8 cellular contexts compared by ENCODE assay signal in genomic region chr2:45909677-45910191, GRCh38.
DNase-seq lines count a peak whose midpoint lies in the region; ATAC-seq and TF ChIP-seq lines count a peak whose summit lies in the region.

No MANE protein-coding gene starts in this region.

- TF ChIP-seq CTCF in OCI-LY1 (IDR thresholded peaks at IDR 0.05; ENCODE audit: low read length) (no peak), type B pancreatic cell (conservative IDR thresholded peaks at IDR 0.05) (no peak)

- no peak overlapping the region for H3K9ac ChIP-seq in OCI-LY1 (ENCODE audit: low read length)

- H2AFZ ChIP-seq in OCI-LY1 (ENCODE audit: low read length): no peak overlapping the region

- H4K20me1 ChIP-seq in OCI-LY1 (ENCODE audit: insufficient read depth, low read length): no peaks in the 10 kb centered on the region

- H3K79me2 ChIP-seq in OCI-LY1 (ENCODE audit: insufficient read depth, low read length): no peaks in the 10 kb centered on the region

- ATAC-seq in GM19043 (IDR thresholded peaks at IDR 0.05; ENCODE audit: low read depth, unreplicated experiment) (peak; percentile 70), HG02970 (IDR thresholded peaks at IDR 0.05; ENCODE audit: low FRiP score, unreplicated experiment) (peak; percentile 54)

- H3K4me1 ChIP-seq in OCI-LY1 (ENCODE audit: insufficient read depth, low read length, severe bottlenecking): peaks cover 29% of the 10 kb centered on the region

- no peak overlapping the region for H3K27ac ChIP-seq in OCI-LY1 (ENCODE audit: low read depth, low read length, poor library complexity, severe bottlenecking)

- no peaks in the 10 kb centered on the region for H3F3A ChIP-seq in OCI-LY1 (ENCODE audit: insufficient read depth, low read length)

- peak in 29 of 56 donors; percentile 18 to 76 (median 41) for DNase-seq in nucleus accumbens (lab: John Stamatoyannopoulos, UW)
- DNase-seq in H7: no peak
- DNase-seq in type B pancreatic cell (ENCODE audit: extremely low spot score, unreplicated experiment): no peak
- no peak for DNase-seq in effector CD4-positive, alpha-beta T cell
- no peak for DNase-seq in mesenteric fat pad (ENCODE audit: low spot score)

- H3K36me3 ChIP-seq in OCI-LY1 (ENCODE audit: insufficient read depth, low read length): no peaks in the 10 kb centered on the region
- H3K36me3 ChIP-seq in H7 (replicated peaks; ENCODE audit: control insufficient read depth, insufficient read depth, low read length): no peaks in the 10 kb centered on the region

- peaks cover 21% of the 10 kb centered on the region for H3K4me1 Mint-ChIP-seq in type B pancreatic cell (ENCODE audit: unreplicated experiment)

- H3K4me3 Mint-ChIP-seq in type B pancreatic cell: no peak overlapping the region

- H3K27me3 ChIP-seq in OCI-LY1 (ENCODE audit: insufficient read depth, low read length) (no peaks in the 10 kb centered on the region), H7 (ENCODE audit: control insufficient read depth, insufficient read depth, low read length) (no peaks in the 10 kb centered on the region)

- no peaks in the 10 kb centered on the region for H3K9me3 ChIP-seq in OCI-LY1 (ENCODE audit: low read length)

- peak overlapping the region; percentile 9; the same call in 1 of the 2 replicates for H3K4me2 ChIP-seq in OCI-LY1 (ENCODE audit: low read length)

- no peaks in the 10 kb centered on the region for H3K9me2 ChIP-seq in OCI-LY1 (ENCODE audit: low read depth, low read length)

- H3K4me3 ChIP-seq in OCI-LY1 (ENCODE audit: low read depth, low read length, poor library complexity, severe bottlenecking) (no peak overlapping the region), H7 (ENCODE audit: insufficient read depth, low read depth, low read length) (no peak overlapping the region)

- H3K27ac Mint-ChIP-seq in type B pancreatic cell: no peak overlapping the region

- H3K27me3 Mint-ChIP-seq in type B pancreatic cell: no peaks in the 10 kb centered on the region

- H3K9me3 Mint-ChIP-seq in type B pancreatic cell: no peaks in the 10 kb centered on the region

- H3K36me3 Mint-ChIP-seq in type B pancreatic cell: no peaks in the 10 kb centered on the region

Comparison
In these comparisons a context has a peak if more than half of its experiments do, and no peak if none do; other contexts are left out.
1. DNase-seq: peak in nucleus accumbens (29 of 56); none in H7 (single experiment), type B pancreatic cell (single experiment), effector CD4-positive, alpha-beta T cell (single experiment) and mesenteric fat pad (single experiment).